In genomic region chr2:182103531-182103930, GRCh38 we compare ENCODE assay signal across 21 cellular contexts.
DNase-seq lines count a peak whose midpoint lies in the region; ATAC-seq, FAIRE-seq and TF ChIP-seq lines count a peak whose summit lies in the region.
"Had no signal": no experiment of that assay in that cellular context is flagged by ENCODE, and none has a peak within 500 bp of the region (broad histone marks: within the 10 kb centered on the region; RNA-seq: fewer than 3 reads in every experiment).

No MANE protein-coding gene starts in this region.

- H3K4me3 Mint-ChIP-seq in H9 = no peak overlapping the region
- H3K4me3 Mint-ChIP-seq: activated naive CD4-positive, alpha-beta T cell treated with anti-CD3 and anti-CD28 coated beads for 36 hours; activated T-cell treated with anti-CD3 and anti-CD28 coated beads, Interleukin-2, amount 50 U/mL, for 4 hours; CD4-positive, alpha-beta memory T cell had no signal

- no peak overlapping the region for H3K14ac ChIP-seq in H9 (ENCODE audit: insufficient read depth, low read length)

- H3K27ac Mint-ChIP-seq in H9 = peak overlapping the region in 2 of 3 experiments; percentile 30 to 89; a peak in 3 of 7 replicates
- H3K27ac Mint-ChIP-seq: activated naive CD4-positive, alpha-beta T cell treated with anti-CD3 and anti-CD28 coated beads for 36 hours; CD4-positive, alpha-beta memory T cell had no signal

- no peaks in the 10 kb centered on the region for H3K79me1 ChIP-seq in H9 (ENCODE audit: insufficient read depth, low read depth, low read length, poor library complexity, severe bottlenecking)

- H4K20me1 ChIP-seq in H9 (ENCODE audit: control insufficient read depth, insufficient read depth, insufficient read length) = no peaks in the 10 kb centered on the region

- H3K23me2 ChIP-seq in H9 (ENCODE audit: insufficient read length, low read depth, low read length, poor library complexity, severe bottlenecking) = no peaks in the 10 kb centered on the region

- H3K4me3 ChIP-seq in pancreas = no peak overlapping the region
- H3K4me3 ChIP-seq in dorsolateral prefrontal cortex = no peak overlapping the region
- H3K4me3 ChIP-seq: esophagus squamous epithelium, lower lobe of right lung, transverse colon had no signal

- peaks cover 0 to 2% of the 10 kb centered on the region in 2 experiments; a peak in 1 of 5 replicates for H3K9me3 Mint-ChIP-seq in H9
- H3K9me3 Mint-ChIP-seq: activated naive CD4-positive, alpha-beta T cell treated with anti-CD3 and anti-CD28 coated beads for 36 hours; activated T-cell treated with anti-CD3 and anti-CD28 coated beads, Interleukin-2, amount 50 U/mL, for 4 hours had no signal

- H3K27me3 Mint-ChIP-seq in H9 (ENCODE audit: low read depth) = no peaks in the 10 kb centered on the region

- intact Hi-C loops in pancreas (cut with DNase I) = no loop called here
- intact Hi-C loops in dorsolateral prefrontal cortex (cut with DNase I) = no loop called here

- FAIRE-seq in pancreas (lab: Jason Lieb, UNC) = no peak

- H3K4me1 ChIP-seq in H9 (ENCODE audit: insufficient read depth, low read length) (no peaks in the 10 kb centered on the region), pancreas (no peaks in the 10 kb centered on the region)
- H3K4me1 ChIP-seq: esophagus squamous epithelium, lower lobe of right lung had no signal

- H2AK5ac ChIP-seq in H9 (ENCODE audit: insufficient read length, low read length) = no peak overlapping the region

- H2BK20ac ChIP-seq in H9 (ENCODE audit: low read depth, low read length, poor library complexity, severe bottlenecking) = no peak overlapping the region

- no peak for ATAC-seq in pancreas
- ATAC-seq: activated T-cell treated with anti-CD3 and anti-CD28 coated beads, Interleukin-2, amount 50 U/mL, for 4 hours; lower lobe of right lung; stimulated activated naive CD8-positive, alpha-beta T cell treated with anti-CD3 and anti-CD28 coated beads, Interleukin-15, Interleukin-2, amounts not matched to agents 100 U/mL and 50 U/mL, for 24 hours had no signal

- DNase-seq in H9 (no peak), astrocyte of the hippocampus (ENCODE audit: low read depth, low spot score) (peak; percentile 6), globus pallidus (ENCODE audit: low spot score) (peak; percentile 29), retina (peak; percentile 48), pancreas (no peak), ureter (ENCODE audit: low spot score) (no peak), midbrain (lab: John Stamatoyannopoulos, UW) (no peak), dorsolateral prefrontal cortex (no peak)
- DNase-seq: activated CD4-positive, alpha-beta T cell treated with anti-CD3 and anti-CD28 coated beads for 1 hour; activated CD8-positive, alpha-beta memory T cell treated with anti-CD3 and anti-CD28 coated beads for 24 hours; activated naive CD4-positive, alpha-beta T cell treated with anti-CD3 and anti-CD28 coated beads for 36 hours; activated T-cell treated with anti-CD3 and anti-CD28 coated beads, Interleukin-2, amount 50 U/mL, for 4 hours; CD4-positive, alpha-beta memory T cell; esophagus squamous epithelium; NCI-H1092; NCI-H2107; NCI-H524; stimulated activated CD4-positive, alpha-beta T cell treated with anti-CD3 and anti-CD28 coated beads, Interleukin-1b, Interleukin-23, amount 100 ng/mL, for 48 hours; stimulated activated naive CD8-positive, alpha-beta T cell treated with anti-CD3 and anti-CD28 coated beads, Interleukin-15, Interleukin-2, amounts not matched to agents 100 U/mL and 50 U/mL, for 24 hours; transverse colon had no signal

- TF ChIP-seq CTCF in H9 (conservative IDR thresholded peaks at IDR 0.05) (no peak), pancreas (IDR thresholded peaks at IDR 0.05) (no peak), dorsolateral prefrontal cortex (IDR thresholded peaks at IDR 0.05 in 54 of 56, conservative IDR thresholded peaks at IDR 0.05 in 2 of 56; ENCODE audit: low read depth in 1 of 56, partially characterized antibody in 56 of 56) (no peak)

- H3K27ac ChIP-seq in H9 (ENCODE audit: insufficient read length, low read depth, low read length) (no peak overlapping the region), pancreas (no peak overlapping the region), dorsolateral prefrontal cortex (peak overlapping the region in 5 of 59 donors; percentile 4 to 58 (median 11))
- H3K27ac ChIP-seq: esophagus squamous epithelium, lower lobe of right lung, transverse colon had no signal

- no peak overlapping the region for H2BK5ac ChIP-seq in H9 (ENCODE audit: insufficient read length, low read length)

- H3K79me2 ChIP-seq in H9 (ENCODE audit: insufficient read depth, low read length) = no peaks in the 10 kb centered on the region

- no peak overlapping the region for H3K9ac ChIP-seq in H9 (ENCODE audit: extremely low read depth, insufficient read length, low read length)

- H3K36me3 ChIP-seq in pancreas = no peaks in the 10 kb centered on the region
- H3K36me3 ChIP-seq: esophagus squamous epithelium, lower lobe of right lung, transverse colon had no signal

- no peak overlapping the region for H2BK15ac ChIP-seq in H9 (ENCODE audit: low read depth, low read length)

- H3K36me3 Mint-ChIP-seq in H9 (ENCODE audit: insufficient read depth in 1 of 3, low read depth in 3 of 3) = no peaks in the 10 kb centered on the region; a peak in 1 of 7 replicates
- H3K36me3 Mint-ChIP-seq: CD4-positive, alpha-beta memory T cell had no signal

- H2AFZ ChIP-seq in H9 (ENCODE audit: low read length) = no peak overlapping the region

- no peak overlapping the region for H3K56ac ChIP-seq in H9 (ENCODE audit: insufficient read length, low read depth, low read length)

- peaks cover 9 to 12% of the 10 kb centered on the region in 2 experiments for H3K4me1 Mint-ChIP-seq in H9
- H3K4me1 Mint-ChIP-seq: CD4-positive, alpha-beta memory T cell had no signal

- no CpG with 5 or more reads among the region's 5 CpGs for WGBS in H9 (ENCODE audit: extremely low coverage, insufficient read length, low lambda C conversion rate)
- WGBS in pancreas, 2 donors = 80 to 81% methylated on average over 5 of the region's 5 CpGs

- H3K9me3 ChIP-seq in H9 (ENCODE audit: control insufficient read depth, low read depth, low read length) = no peaks in the 10 kb centered on the region
- no peaks in the 10 kb centered on the region for H3K9me3 ChIP-seq in pancreas
- H3K9me3 ChIP-seq: esophagus squamous epithelium, lower lobe of right lung, transverse colon had no signal

- no peak overlapping the region for H2BK120ac ChIP-seq in H9 (ENCODE audit: low read depth, low read length, poor library complexity, severe bottlenecking)

- no peak overlapping the region for H3K23ac ChIP-seq in H9 (ENCODE audit: insufficient read length, low read depth, low read length)

- no peak overlapping the region for H3T11ph ChIP-seq in H9 (ENCODE audit: low read length)

- no peak overlapping the region for H3K18ac ChIP-seq in H9 (ENCODE audit: insufficient read length, low read depth, low read length)

- no peak overlapping the region for H3K4ac ChIP-seq in H9 (ENCODE audit: low read depth, low read length)

- no peak overlapping the region for H4K8ac ChIP-seq in H9 (replicated peaks; ENCODE audit: insufficient read length, low read depth, low read length)

- H4K91ac ChIP-seq in H9 (ENCODE audit: insufficient read length, low read depth, low read length) = no peak overlapping the region

- H2BK12ac ChIP-seq in H9 (ENCODE audit: insufficient read length, low read depth, low read length) = no peak overlapping the region

- H3K4me2 ChIP-seq in H9 (ENCODE audit: insufficient read depth, insufficient read length, low read length) = no peak overlapping the region

- H4K5ac ChIP-seq in H9 (ENCODE audit: insufficient read length, low read depth, low read length) = no peak overlapping the region

- H3K27me3 ChIP-seq in H9 (ENCODE audit: insufficient read depth, low read length) (no peaks in the 10 kb centered on the region), pancreas (no peaks in the 10 kb centered on the region), dorsolateral prefrontal cortex (no peaks in the 10 kb centered on the region)
- H3K27me3 ChIP-seq: esophagus squamous epithelium, transverse colon had no signal

Comparison
In these comparisons a context has a peak if more than half of its experiments do, and no peak if none do; other contexts are left out.
1. DNase-seq: peak in astrocyte of the hippocampus (single experiment), globus pallidus (single experiment) and retina (single experiment); none in H9 (single experiment), pancreas (0 of 6), ureter (single experiment), midbrain (single experiment) and dorsolateral prefrontal cortex (0 of 10).